In the genomic region with DNA sequence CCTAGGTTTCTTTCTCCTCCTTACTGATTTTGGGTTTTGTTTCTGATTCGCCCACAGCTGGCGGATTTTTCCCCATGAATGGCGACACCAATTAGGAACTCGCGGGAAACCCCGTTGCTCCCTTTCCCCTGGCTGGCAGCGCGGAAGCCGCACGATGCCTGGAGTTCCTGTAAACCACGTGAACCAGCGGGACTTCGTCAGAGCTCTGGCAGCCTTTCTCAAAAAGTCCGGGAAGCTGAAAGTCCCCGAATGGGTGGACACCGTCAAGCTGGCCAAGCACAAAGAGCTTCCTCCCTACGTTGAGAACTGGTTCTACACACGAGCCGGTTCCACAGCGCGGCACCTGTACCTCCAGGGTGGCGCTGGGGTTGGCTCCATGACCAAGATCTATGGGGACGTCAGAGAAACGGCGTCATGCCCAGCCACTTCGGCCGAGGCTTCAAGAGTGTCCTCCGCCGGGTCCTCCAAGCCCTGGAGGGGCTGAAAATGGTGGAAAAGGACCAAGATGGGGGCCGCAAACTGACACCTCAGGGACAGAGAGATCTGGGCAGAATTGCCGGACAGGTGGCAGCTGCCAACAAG, we compare ENCODE assay signal across 1 cellular context.
A peak's percentile ranks its signal among the peaks of the same experiment; 100 is the strongest.
TF ChIP-seq lines count a peak whose summit lies in the region.

No MANE protein-coding gene starts in this region.

TF ChIP-seq in HepG2, 621 proteins besides CTCF, POLR2A, EP300 and RAD21:
- TF ChIP-seq ZBTB4 (CRISPR knock-in tag; IDR thresholded peaks at IDR 0.05; ENCODE audit: borderline replicate concordance): 0 out of 2 replicates have a peak, but pooled peaks have one; percentile 31
- no peak for TF ChIP-seq PBX3 (CRISPR knock-in tag; IDR thresholded peaks at IDR 0.05; ENCODE audit: borderline replicate concordance)
- TF ChIP-seq SMC3 (IDR thresholded peaks at IDR 0.05; ENCODE audit: low read length): no peak
